Comparison of ENCODE assay signal across 1 cellular context in genomic region chr15:26048669-26049068, GRCh38.
TF ChIP-seq lines count a peak whose summit lies in the region.

No MANE protein-coding gene starts in this region.

TF ChIP-seq in H1, 55 proteins besides CTCF, POLR2A, EP300 and RAD21:
- no peak for TF ChIP-seq TAF1 (IDR thresholded peaks at IDR 0.05; ENCODE audit: low read depth, low read length)
- TF ChIP-seq CTBP2 (IDR thresholded peaks at IDR 0.05; ENCODE audit: borderline replicate concordance, insufficient read depth, insufficient read length, low read length) = no peak
- TF ChIP-seq, protein P1, sequence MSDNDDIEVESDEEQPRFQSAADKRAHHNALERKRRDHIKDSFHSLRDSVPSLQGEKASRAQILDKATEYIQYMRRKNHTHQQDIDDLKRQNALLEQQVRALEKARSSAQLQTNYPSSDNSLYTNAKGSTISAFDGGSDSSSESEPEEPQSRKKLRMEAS (IDR thresholded peaks at IDR 0.05) = no peak
- no peak for TF ChIP-seq NRF1 (IDR thresholded peaks at IDR 0.05; ENCODE audit: low read depth, low read length)
- TF ChIP-seq, protein P2, sequence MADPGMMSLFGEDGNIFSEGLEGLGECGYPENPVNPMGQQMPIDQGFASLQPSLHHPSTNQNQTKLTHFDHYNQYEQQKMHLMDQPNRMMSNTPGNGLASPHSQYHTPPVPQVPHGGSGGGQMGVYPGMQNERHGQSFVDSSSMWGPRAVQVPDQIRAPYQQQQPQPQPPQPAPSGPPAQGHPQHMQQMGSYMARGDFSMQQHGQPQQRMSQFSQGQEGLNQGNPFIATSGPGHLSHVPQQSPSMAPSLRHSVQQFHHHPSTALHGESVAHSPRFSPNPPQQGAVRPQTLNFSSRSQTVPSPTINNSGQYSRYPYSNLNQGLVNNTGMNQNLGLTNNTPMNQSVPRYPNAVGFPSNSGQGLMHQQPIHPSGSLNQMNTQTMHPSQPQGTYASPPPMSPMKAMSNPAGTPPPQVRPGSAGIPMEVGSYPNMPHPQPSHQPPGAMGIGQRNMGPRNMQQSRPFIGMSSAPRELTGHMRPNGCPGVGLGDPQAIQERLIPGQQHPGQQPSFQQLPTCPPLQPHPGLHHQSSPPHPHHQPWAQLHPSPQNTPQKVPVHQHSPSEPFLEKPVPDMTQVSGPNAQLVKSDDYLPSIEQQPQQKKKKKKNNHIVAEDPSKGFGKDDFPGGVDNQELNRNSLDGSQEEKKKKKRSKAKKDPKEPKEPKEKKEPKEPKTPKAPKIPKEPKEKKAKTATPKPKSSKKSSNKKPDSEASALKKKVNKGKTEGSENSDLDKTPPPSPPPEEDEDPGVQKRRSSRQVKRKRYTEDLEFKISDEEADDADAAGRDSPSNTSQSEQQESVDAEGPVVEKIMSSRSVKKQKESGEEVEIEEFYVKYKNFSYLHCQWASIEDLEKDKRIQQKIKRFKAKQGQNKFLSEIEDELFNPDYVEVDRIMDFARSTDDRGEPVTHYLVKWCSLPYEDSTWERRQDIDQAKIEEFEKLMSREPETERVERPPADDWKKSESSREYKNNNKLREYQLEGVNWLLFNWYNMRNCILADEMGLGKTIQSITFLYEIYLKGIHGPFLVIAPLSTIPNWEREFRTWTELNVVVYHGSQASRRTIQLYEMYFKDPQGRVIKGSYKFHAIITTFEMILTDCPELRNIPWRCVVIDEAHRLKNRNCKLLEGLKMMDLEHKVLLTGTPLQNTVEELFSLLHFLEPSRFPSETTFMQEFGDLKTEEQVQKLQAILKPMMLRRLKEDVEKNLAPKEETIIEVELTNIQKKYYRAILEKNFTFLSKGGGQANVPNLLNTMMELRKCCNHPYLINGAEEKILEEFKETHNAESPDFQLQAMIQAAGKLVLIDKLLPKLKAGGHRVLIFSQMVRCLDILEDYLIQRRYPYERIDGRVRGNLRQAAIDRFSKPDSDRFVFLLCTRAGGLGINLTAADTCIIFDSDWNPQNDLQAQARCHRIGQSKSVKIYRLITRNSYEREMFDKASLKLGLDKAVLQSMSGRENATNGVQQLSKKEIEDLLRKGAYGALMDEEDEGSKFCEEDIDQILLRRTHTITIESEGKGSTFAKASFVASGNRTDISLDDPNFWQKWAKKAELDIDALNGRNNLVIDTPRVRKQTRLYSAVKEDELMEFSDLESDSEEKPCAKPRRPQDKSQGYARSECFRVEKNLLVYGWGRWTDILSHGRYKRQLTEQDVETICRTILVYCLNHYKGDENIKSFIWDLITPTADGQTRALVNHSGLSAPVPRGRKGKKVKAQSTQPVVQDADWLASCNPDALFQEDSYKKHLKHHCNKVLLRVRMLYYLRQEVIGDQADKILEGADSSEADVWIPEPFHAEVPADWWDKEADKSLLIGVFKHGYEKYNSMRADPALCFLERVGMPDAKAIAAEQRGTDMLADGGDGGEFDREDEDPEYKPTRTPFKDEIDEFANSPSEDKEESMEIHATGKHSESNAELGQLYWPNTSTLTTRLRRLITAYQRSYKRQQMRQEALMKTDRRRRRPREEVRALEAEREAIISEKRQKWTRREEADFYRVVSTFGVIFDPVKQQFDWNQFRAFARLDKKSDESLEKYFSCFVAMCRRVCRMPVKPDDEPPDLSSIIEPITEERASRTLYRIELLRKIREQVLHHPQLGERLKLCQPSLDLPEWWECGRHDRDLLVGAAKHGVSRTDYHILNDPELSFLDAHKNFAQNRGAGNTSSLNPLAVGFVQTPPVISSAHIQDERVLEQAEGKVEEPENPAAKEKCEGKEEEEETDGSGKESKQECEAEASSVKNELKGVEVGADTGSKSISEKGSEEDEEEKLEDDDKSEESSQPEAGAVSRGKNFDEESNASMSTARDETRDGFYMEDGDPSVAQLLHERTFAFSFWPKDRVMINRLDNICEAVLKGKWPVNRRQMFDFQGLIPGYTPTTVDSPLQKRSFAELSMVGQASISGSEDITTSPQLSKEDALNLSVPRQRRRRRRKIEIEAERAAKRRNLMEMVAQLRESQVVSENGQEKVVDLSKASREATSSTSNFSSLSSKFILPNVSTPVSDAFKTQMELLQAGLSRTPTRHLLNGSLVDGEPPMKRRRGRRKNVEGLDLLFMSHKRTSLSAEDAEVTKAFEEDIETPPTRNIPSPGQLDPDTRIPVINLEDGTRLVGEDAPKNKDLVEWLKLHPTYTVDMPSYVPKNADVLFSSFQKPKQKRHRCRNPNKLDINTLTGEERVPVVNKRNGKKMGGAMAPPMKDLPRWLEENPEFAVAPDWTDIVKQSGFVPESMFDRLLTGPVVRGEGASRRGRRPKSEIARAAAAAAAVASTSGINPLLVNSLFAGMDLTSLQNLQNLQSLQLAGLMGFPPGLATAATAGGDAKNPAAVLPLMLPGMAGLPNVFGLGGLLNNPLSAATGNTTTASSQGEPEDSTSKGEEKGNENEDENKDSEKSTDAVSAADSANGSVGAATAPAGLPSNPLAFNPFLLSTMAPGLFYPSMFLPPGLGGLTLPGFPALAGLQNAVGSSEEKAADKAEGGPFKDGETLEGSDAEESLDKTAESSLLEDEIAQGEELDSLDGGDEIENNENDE (IDR thresholded peaks at IDR 0.05; ENCODE audit: insufficient replicate concordance, low read length) = no peak
- TF ChIP-seq BACH1 (IDR thresholded peaks at IDR 0.05; ENCODE audit: low read length) = no peak
- no peak for TF ChIP-seq TBP (IDR thresholded peaks at IDR 0.05; ENCODE audit: low read depth, low read length)
- TF ChIP-seq HDAC2 (IDR thresholded peaks at IDR 0.05; ENCODE audit: borderline replicate concordance in 1 of 2, low read depth in 2 of 2, low read length in 2 of 2) = no peak
- TF ChIP-seq SUZ12 (IDR thresholded peaks at IDR 0.05; ENCODE audit: low read length) = no peak
- TF ChIP-seq EGR1 (IDR thresholded peaks at IDR 0.05; ENCODE audit: borderline replicate concordance, low read depth, low read length) = no peak
- no peak for TF ChIP-seq GABPA (IDR thresholded peaks at IDR 0.05; ENCODE audit: borderline replicate concordance, insufficient read depth, low read length)
- no peak for TF ChIP-seq SIX5 (IDR thresholded peaks at IDR 0.05; ENCODE audit: low read depth, low read length)
- TF ChIP-seq ASH2L (IDR thresholded peaks at IDR 0.05; ENCODE audit: low read length) = no peak
- TF ChIP-seq CHD2 (IDR thresholded peaks at IDR 0.05; ENCODE audit: low read length) = no peak
- no peak for TF ChIP-seq KDM5A (IDR thresholded peaks at IDR 0.05; ENCODE audit: low read length)
